In the genomic region with DNA sequence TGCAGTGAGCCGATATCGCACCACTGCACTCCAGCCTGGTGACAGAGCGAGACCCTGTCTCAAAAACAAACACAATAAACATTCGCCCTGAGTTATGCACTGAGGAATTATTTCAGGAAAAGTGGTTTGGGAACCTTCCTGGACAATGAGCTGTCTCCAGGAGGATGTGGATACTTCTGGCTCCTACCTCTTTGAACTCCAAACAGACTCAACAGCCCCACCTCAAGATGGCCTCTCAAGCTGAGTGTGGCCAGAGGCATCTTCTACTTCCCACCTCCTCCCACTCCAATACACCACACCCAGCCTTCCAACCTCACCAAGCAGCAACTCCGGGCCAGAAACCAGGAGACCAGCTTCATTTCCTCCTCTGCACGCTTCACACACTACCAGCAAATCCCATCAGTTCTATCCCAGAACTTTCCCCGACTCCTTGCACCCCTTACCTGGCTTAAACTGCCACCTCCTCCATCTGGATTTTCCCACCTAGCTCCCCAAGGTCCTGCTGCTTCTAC, we compare ENCODE assay signal across 19 cellular contexts. TPM values are rescaled to one million over a fixed set of nuclear protein-coding genes. Genes with fewer than 3 reads are reported as not detected.
A peak's percentile ranks its signal among the peaks of the same experiment; 100 is the strongest.
DNase-seq lines count a peak whose midpoint lies in the region; ATAC-seq and TF ChIP-seq lines count a peak whose summit lies in the region.
"Had no signal": no experiment of that assay in that cellular context is flagged by ENCODE, and none has a peak within 500 bp of the region (broad histone marks: within the 10 kb centered on the region; RNA-seq: fewer than 3 reads in every experiment).

No MANE protein-coding gene starts in this region.

- H2BK15ac ChIP-seq in H9 (ENCODE audit: low read depth, low read length), result no peak overlapping the region

- no peaks in the 10 kb centered on the region for H3K9me3 ChIP-seq in H9 (ENCODE audit: control insufficient read depth, low read depth, low read length)
- H3K9me3 ChIP-seq in endodermal cell (ENCODE audit: control insufficient read depth, low read length), result no peaks in the 10 kb centered on the region
- H3K9me3 ChIP-seq in transverse colon, result no peaks in the 10 kb centered on the region
- H3K9me3 ChIP-seq: Peyer's patch had no signal

- no peak for TF ChIP-seq EP300 in transverse colon (IDR thresholded peaks at IDR 0.05; ENCODE audit: low read depth)

- no peak overlapping the region for H3K4me3 Mint-ChIP-seq in activated T-cell treated with anti-CD3 and anti-CD28 coated beads, Interleukin-2, amount 50 U/mL, for 72 hours
- H3K4me3 Mint-ChIP-seq in H9, result no peak overlapping the region
- no peak overlapping the region for H3K4me3 Mint-ChIP-seq in endodermal cell
- H3K4me3 Mint-ChIP-seq in stimulated activated effector memory CD8-positive, alpha-beta T cell treated with anti-CD3 and anti-CD28 coated beads, Interleukin-12 subunit alpha, Interleukin-12 subunit beta, amount 100 ng/mL, for 72 hours, result no peak overlapping the region

- H3K23me2 ChIP-seq in H9 (ENCODE audit: insufficient read length, low read depth, low read length, poor library complexity, severe bottlenecking), result no peaks in the 10 kb centered on the region

- H3K36me3 ChIP-seq in endodermal cell (ENCODE audit: control insufficient read depth, insufficient read depth, low read length) (peaks cover 90% of the 10 kb centered on the region), transverse colon (peaks cover 0 to 80% (median 38%) of the 10 kb centered on the region in 4 donors)

- no peak for TF ChIP-seq POLR2A in transverse colon (IDR thresholded peaks at IDR 0.05)

- no peaks in the 10 kb centered on the region for H3K79me2 ChIP-seq in H9 (ENCODE audit: insufficient read depth, low read length)

- H4K5ac ChIP-seq in H9 (ENCODE audit: insufficient read length, low read depth, low read length), result no peak overlapping the region

- H3K27me3 Mint-ChIP-seq in activated T-cell treated with anti-CD3 and anti-CD28 coated beads, Interleukin-2, amount 50 U/mL, for 72 hours (ENCODE audit: low read depth), result no peaks in the 10 kb centered on the region
- H3K27me3 Mint-ChIP-seq in H9 (ENCODE audit: low read depth) (0 out of 2 replicates have a peak, but pooled peaks cover 1% of the 10 kb centered on the region), endodermal cell (ENCODE audit: insufficient read depth) (no peaks in the 10 kb centered on the region)

- ATAC-seq in activated T-cell treated with anti-CD3 and anti-CD28 coated beads, Interleukin-2, amount 50 U/mL, for 72 hours (replicated peaks in 1 of 2), result no peak
- no peak for ATAC-seq in stimulated activated effector memory CD8-positive, alpha-beta T cell treated with anti-CD3 and anti-CD28 coated beads, Interleukin-12 subunit alpha, Interleukin-12 subunit beta, amount 100 ng/mL, for 72 hours

- H3K27me3 ChIP-seq in H9 (ENCODE audit: insufficient read depth, low read length) (no peaks in the 10 kb centered on the region), endodermal cell (ENCODE audit: control insufficient read depth, insufficient read depth, low read length, poor library complexity, severe bottlenecking) (no peaks in the 10 kb centered on the region), transverse colon (no peaks in the 10 kb centered on the region)
- H3K27me3 ChIP-seq: Peyer's patch had no signal

- H3K4ac ChIP-seq in H9 (ENCODE audit: low read depth, low read length), result no peak overlapping the region

- no peak overlapping the region for H3K27ac ChIP-seq in H9 (ENCODE audit: insufficient read length, low read depth, low read length)
- no peak overlapping the region for H3K27ac ChIP-seq in endodermal cell (ENCODE audit: low read depth, low read length)
- H3K27ac ChIP-seq in transverse colon, result no peak overlapping the region
- H3K27ac ChIP-seq: Peyer's patch had no signal

- H2BK20ac ChIP-seq in H9 (ENCODE audit: low read depth, low read length, poor library complexity, severe bottlenecking), result no peak overlapping the region

- no peak overlapping the region for H4K8ac ChIP-seq in H9 (replicated peaks; ENCODE audit: insufficient read length, low read depth, low read length)

- WGBS in H9 (ENCODE audit: extremely low coverage, insufficient read length, low lambda C conversion rate), result no CpG with 5 or more reads among the region's 7 CpGs
- WGBS in endodermal cell (ENCODE audit: insufficient coverage in 1 of 2, insufficient read length in 1 of 2), 2 experiments, result 89 to 93% methylated on average over 6 to 7 of the region's 7 CpGs
- WGBS in transverse colon (ENCODE audit: low coverage in 1 of 2), 2 donors, result 91 to 93% methylated on average over 4 to 7 of the region's 7 CpGs

- peaks cover 3 to 24% of the 10 kb centered on the region in 2 donors for H3K36me3 Mint-ChIP-seq in activated T-cell treated with anti-CD3 and anti-CD28 coated beads, Interleukin-2, amount 50 U/mL, for 72 hours (ENCODE audit: insufficient read depth in 2 of 2)
- H3K36me3 Mint-ChIP-seq in H9 (ENCODE audit: insufficient read depth in 1 of 3, low read depth in 3 of 3), result peaks cover 54 to 92% (median 81%) of the 10 kb centered on the region in 3 experiments
- H3K36me3 Mint-ChIP-seq in endodermal cell (ENCODE audit: low read depth), result peaks cover 86% of the 10 kb centered on the region
- H3K36me3 Mint-ChIP-seq in stimulated activated effector memory CD8-positive, alpha-beta T cell treated with anti-CD3 and anti-CD28 coated beads, Interleukin-12 subunit alpha, Interleukin-12 subunit beta, amount 100 ng/mL, for 72 hours, result peaks cover 98% of the 10 kb centered on the region

- H4K91ac ChIP-seq in H9 (ENCODE audit: insufficient read length, low read depth, low read length), result no peak overlapping the region

- H3K4me3 ChIP-seq in endodermal cell (ENCODE audit: low read length), result no peak overlapping the region
- H3K4me3 ChIP-seq in transverse colon, result no peak overlapping the region
- H3K4me3 ChIP-seq: Peyer's patch had no signal

- H4K20me1 ChIP-seq in H9 (ENCODE audit: control insufficient read depth, insufficient read depth, insufficient read length), result no peaks in the 10 kb centered on the region

- H3K4me1 ChIP-seq in H9 (ENCODE audit: insufficient read depth, low read length) (no peaks in the 10 kb centered on the region), endodermal cell (ENCODE audit: control insufficient read depth, insufficient read depth, low read length) (no peaks in the 10 kb centered on the region), transverse colon (no peaks in the 10 kb centered on the region)
- H3K4me1 ChIP-seq: Peyer's patch had no signal

- H3K18ac ChIP-seq in H9 (ENCODE audit: insufficient read length, low read depth, low read length), result no peak overlapping the region

- no peak overlapping the region for H2BK5ac ChIP-seq in H9 (ENCODE audit: insufficient read length, low read length)

- no peak for DNase-seq in activated T-cell treated with anti-CD3 and anti-CD28 coated beads, Interleukin-2, amount 50 U/mL, for 72 hours
- DNase-seq in activated T-cell treated with anti-CD3 and anti-CD28 coated beads for 4 hours (no peak), H9 (no peak), endodermal cell (no peak), glomerular visceral epithelial cell (ENCODE audit: extremely low spot score) (no peak), NOMO-1 (lab: John Stamatoyannopoulos, UW; ENCODE audit: unreplicated experiment in 2 of 2) (no peak), transverse colon (no peak)
- DNase-seq in stimulated activated effector memory CD8-positive, alpha-beta T cell treated with anti-CD3 and anti-CD28 coated beads, Interleukin-12 subunit alpha, Interleukin-12 subunit beta, amount 100 ng/mL, for 72 hours (ENCODE audit: low spot score in 2 of 2), result no peak
- DNase-seq: 8988T, C1 segment of cervical spinal cord, Calu3, DMS79, NCI-H1417 treated with DMSO at 0.1 percent for 48 hours, NCI-H2029, NCI-H2171 treated with DMSO at 0.1 percent for 48 hours, NCI-H510A, NCI-H82, Peyer's patch, SIG-M5 had no signal

- H3T11ph ChIP-seq in H9 (ENCODE audit: low read length), result no peak overlapping the region

- H3K4me1 Mint-ChIP-seq in activated T-cell treated with anti-CD3 and anti-CD28 coated beads, Interleukin-2, amount 50 U/mL, for 72 hours (ENCODE audit: low read depth), result no peaks in the 10 kb centered on the region
- H3K4me1 Mint-ChIP-seq in H9 (no peaks in the 10 kb centered on the region), endodermal cell (no peaks in the 10 kb centered on the region)
- H3K4me1 Mint-ChIP-seq in stimulated activated effector memory CD8-positive, alpha-beta T cell treated with anti-CD3 and anti-CD28 coated beads, Interleukin-12 subunit alpha, Interleukin-12 subunit beta, amount 100 ng/mL, for 72 hours, result no peaks in the 10 kb centered on the region

- H3K79me1 ChIP-seq in H9 (ENCODE audit: insufficient read depth, low read depth, low read length, poor library complexity, severe bottlenecking), result no peaks in the 10 kb centered on the region

- no peak for TF ChIP-seq CTCF in H9 (conservative IDR thresholded peaks at IDR 0.05)
- no peak for TF ChIP-seq CTCF in endodermal cell (conservative IDR thresholded peaks at IDR 0.05)
- TF ChIP-seq CTCF in transverse colon (IDR thresholded peaks at IDR 0.05), result no peak

- H3K27ac Mint-ChIP-seq in activated T-cell treated with anti-CD3 and anti-CD28 coated beads, Interleukin-2, amount 50 U/mL, for 72 hours, result peak overlapping the region; percentile 10
- H3K27ac Mint-ChIP-seq in H9, result peak overlapping the region in 2 of 3 experiments; percentile 42 to 77; a peak in 5 of 7 replicates
- peak overlapping the region; percentile 84 for H3K27ac Mint-ChIP-seq in endodermal cell
- H3K27ac Mint-ChIP-seq in stimulated activated effector memory CD8-positive, alpha-beta T cell treated with anti-CD3 and anti-CD28 coated beads, Interleukin-12 subunit alpha, Interleukin-12 subunit beta, amount 100 ng/mL, for 72 hours, result peak overlapping the region; percentile 72

- in situ Hi-C loops in transverse colon (cut with MboI; ENCODE audit: low pct_ligation_motif_present in 1 of 4, low pct_unique_long_range_greater_than_20kb in 1 of 4, low sequenced_read_pairs in 3 of 4), result no loop called here

- H3K56ac ChIP-seq in H9 (ENCODE audit: insufficient read length, low read depth, low read length), result no peak overlapping the region

- H3K23ac ChIP-seq in H9 (ENCODE audit: insufficient read length, low read depth, low read length), result no peak overlapping the region

- H3K4me2 ChIP-seq in H9 (ENCODE audit: insufficient read depth, insufficient read length, low read length), result no peak overlapping the region

- no peaks in the 10 kb centered on the region for H3K9me3 Mint-ChIP-seq in activated T-cell treated with anti-CD3 and anti-CD28 coated beads, Interleukin-2, amount 50 U/mL, for 72 hours
- no peaks in the 10 kb centered on the region for H3K9me3 Mint-ChIP-seq in H9
- no peaks in the 10 kb centered on the region for H3K9me3 Mint-ChIP-seq in endodermal cell
- no peaks in the 10 kb centered on the region for H3K9me3 Mint-ChIP-seq in stimulated activated effector memory CD8-positive, alpha-beta T cell treated with anti-CD3 and anti-CD28 coated beads, Interleukin-12 subunit alpha, Interleukin-12 subunit beta, amount 100 ng/mL, for 72 hours

- H3K14ac ChIP-seq in H9 (ENCODE audit: insufficient read depth, low read length), result no peak overlapping the region

- H2AFZ ChIP-seq in H9 (ENCODE audit: low read length), result no peak overlapping the region

- H2BK12ac ChIP-seq in H9 (ENCODE audit: insufficient read length, low read depth, low read length), result no peak overlapping the region

- H2AK5ac ChIP-seq in H9 (ENCODE audit: insufficient read length, low read length), result no peak overlapping the region

- H3K9ac ChIP-seq in H9 (ENCODE audit: extremely low read depth, insufficient read length, low read length) (no peak overlapping the region), endodermal cell (ENCODE audit: extremely low read depth, low read length, poor library complexity, severe bottlenecking) (no peak overlapping the region)

- H2BK120ac ChIP-seq in H9 (ENCODE audit: low read depth, low read length, poor library complexity, severe bottlenecking), result no peak overlapping the region

- intact Hi-C loops in transverse colon (cut with DNase I; ENCODE audit: low total_unique reads), result no loop called here

RNA-seq across cellular contexts. Expression of gene HBQ1, which starts 11.6 kb away (rescaled TPM):
- not detected for total RNA-seq in activated T-cell treated with anti-CD3 and anti-CD28 coated beads, Interleukin-2, amount 50 U/mL, for 72 hours
- 3.5 and 4.4 TPM in 2 replicates for total RNA-seq in H9 (2021)
- 1 to 10 TPM; 1.2 to 1.3 TPM for total RNA-seq in endodermal cell
- 0.53 TPM for polyA plus RNA-seq in endodermal cell (2013, experiment 1 of 2)
- polyA plus RNA-seq in endodermal cell (2013, experiment 2 of 2), result not detected
- not detected for total RNA-seq in transverse colon
- total RNA-seq: Calu3, Peyer's patch had no signal

RNA-seq across cellular contexts. Expression of gene HBA1, which starts 15.4 kb away (rescaled TPM):
- total RNA-seq in activated T-cell treated with anti-CD3 and anti-CD28 coated beads, Interleukin-2, amount 50 U/mL, for 72 hours, result 1 to 10 TPM in 1 of 2 donors, not detected in 1; 1.1 TPM
- total RNA-seq in H9 (2021), result 2.0 and 7.2 TPM in 2 replicates
- 1 to 10 TPM in 1 of 2 donors, not detected in 1; 1.1 TPM for total RNA-seq in endodermal cell
- polyA plus RNA-seq in endodermal cell (2013, experiment 1 of 2), result not detected
- polyA plus RNA-seq in endodermal cell (2013, experiment 2 of 2), result not detected
- total RNA-seq in transverse colon, result 1 to 10 TPM in 1 of 4 donors, not detected in 3; 4.4 TPM
- total RNA-seq: Calu3, Peyer's patch had no signal

RNA-seq across cellular contexts. Expression of gene HBA2, which starts 19.2 kb away (rescaled TPM):
- total RNA-seq in activated T-cell treated with anti-CD3 and anti-CD28 coated beads, Interleukin-2, amount 50 U/mL, for 72 hours, result not detected
- 4.3 TPM in 1 of 2 replicates, not detected in the other for total RNA-seq in H9 (2021)
- total RNA-seq in endodermal cell, result 1 to 10 TPM in 1 of 2 donors, not detected in 1; 1.2 TPM
- not detected for polyA plus RNA-seq in endodermal cell (2013, experiment 1 of 2)
- polyA plus RNA-seq in endodermal cell (2013, experiment 2 of 2), result not detected
- 10 to 100 TPM in 1 of 4 donors, 1 to 10 TPM in 2, not detected in 1; 1.8 to 10.8 (median 7.0) TPM for total RNA-seq in transverse colon
- total RNA-seq: Calu3 had no signal

RNA-seq across cellular contexts. Expression of gene HBM, which starts 26.1 kb away (rescaled TPM):
- total RNA-seq in activated T-cell treated with anti-CD3 and anti-CD28 coated beads, Interleukin-2, amount 50 U/mL, for 72 hours, result not detected
- total RNA-seq in H9 (2021) (not detected in 2 replicates), endodermal cell (not detected), transverse colon (not detected)
- not detected for polyA plus RNA-seq in endodermal cell (2013, experiment 1 of 2)
- polyA plus RNA-seq in endodermal cell (2013, experiment 2 of 2), result not detected
- total RNA-seq: Calu3, Peyer's patch had no signal

RNA-seq across cellular contexts. Expression of gene LUC7L, which starts 37.4 kb away (rescaled TPM):
- 10 to 100 TPM; 56.4 to 69.7 TPM for total RNA-seq in activated T-cell treated with anti-CD3 and anti-CD28 coated beads, Interleukin-2, amount 50 U/mL, for 72 hours
- total RNA-seq in H9 (2021) (128 and 137 TPM in 2 replicates), endodermal cell (100 to 1,000 TPM; 130 to 151 TPM), transverse colon (100 to 1,000 TPM in 3 of 4 donors, 10 to 100 TPM in 1; 85.1 to 316 (median 153) TPM)
- polyA plus RNA-seq in endodermal cell (2013, experiment 1 of 2), result 177 TPM
- polyA plus RNA-seq in endodermal cell (2013, experiment 2 of 2), result 162 TPM

Comparison
In these comparisons a context has a peak if more than half of its experiments do, and no peak if none do; other contexts are left out.
1. H3K27ac Mint-ChIP-seq: peak in every context shown above with its lines; median percentile 84 in endodermal cell; 72 in stimulated activated effector memory CD8-positive, alpha-beta T cell treated with anti-CD3 and anti-CD28 coated beads, Interleukin-12 subunit alpha, Interleukin-12 subunit beta, amount 100 ng/mL, for 72 hours; 60 in H9; 10 in activated T-cell treated with anti-CD3 and anti-CD28 coated beads, Interleukin-2, amount 50 U/mL, for 72 hours.